Comparison of ENCODE assay signal across 8 cellular contexts in genomic region chr11:59611570-59612565, GRCh38. TPM values are rescaled to one million over a fixed set of nuclear protein-coding genes. Genes with fewer than 3 reads are reported as not detected.
A peak's percentile ranks its signal among the peaks of the same experiment; 100 is the strongest.
DNase-seq lines count a peak whose midpoint lies in the region; ATAC-seq, FAIRE-seq and TF ChIP-seq lines count a peak whose summit lies in the region.

No MANE protein-coding gene starts in this region.

- peak in 1 of 2 donors; percentile 44 for TF ChIP-seq POLR2A in Peyer's patch (IDR thresholded peaks at IDR 0.05)
- no peak for TF ChIP-seq POLR2A in lower leg skin (IDR thresholded peaks at IDR 0.05)

- TF ChIP-seq CTCF in natural killer cell (IDR thresholded peaks at IDR 0.05) (no peak), Peyer's patch (IDR thresholded peaks at IDR 0.05) (peak in 2 of 6 experiments; percentile 16 to 18), keratinocyte (optimal IDR thresholded peaks at IDR 0.05 in 1 of 3, IDR thresholded peaks at IDR 0.05 in 1 of 3, conservative IDR thresholded peaks at IDR 0.05 in 1 of 3; ENCODE audit: extremely low read depth in 1 of 3, insufficient read depth in 2 of 3, low read length in 3 of 3) (no peak), lower leg skin (IDR thresholded peaks at IDR 0.05) (no peak)

- intact Hi-C loops in natural killer cell (cut with micrococcal nuclease) (no loop called here), lower leg skin (cut with DNase I; ENCODE audit: low total_unique reads) (no loop called here)

- H3K4me2 ChIP-seq in keratinocyte (ENCODE audit: control insufficient read depth, extremely low read depth, insufficient read depth, low read depth, low read length), result peak overlapping the region; percentile 37

- peak overlapping the region; percentile 95 for H3K4me3 Mint-ChIP-seq in natural killer cell
- H3K4me3 Mint-ChIP-seq in natural killer cell treated with Interleukin-12 subunit alpha and Interleukin-12 subunit beta and Interleukin-15 and Interleukin-18, amount 100 ng/mL, for 72 hours, result no peak overlapping the region

- H3K4me1 ChIP-seq in Peyer's patch, result peaks cover 0 to 44% (median 7%) of the 10 kb centered on the region in 4 donors
- H3K4me1 ChIP-seq in keratinocyte (ENCODE audit: control insufficient read depth, extremely low read depth, insufficient read depth, low read length), result peaks cover 32% of the 10 kb centered on the region

- no peaks in the 10 kb centered on the region for H3K9me3 ChIP-seq in Peyer's patch
- H3K9me3 ChIP-seq in keratinocyte (ENCODE audit: control insufficient read depth, low read depth, low read length), result no peaks in the 10 kb centered on the region

- no peak overlapping the region for H3K9ac ChIP-seq in keratinocyte (ENCODE audit: control insufficient read depth, extremely low read depth, insufficient read depth, low read length)

- ATAC-seq in natural killer cell, result no peak
- no peak for ATAC-seq in natural killer cell treated with Interleukin-12 subunit alpha and Interleukin-12 subunit beta and Interleukin-15 and Interleukin-18, amount 100 ng/mL, for 72 hours

- H3K4me1 Mint-ChIP-seq in natural killer cell, result peaks cover 51 to 55% of the 10 kb centered on the region in 2 donors
- peaks cover 44 to 45% of the 10 kb centered on the region in 2 donors for H3K4me1 Mint-ChIP-seq in natural killer cell treated with Interleukin-12 subunit alpha and Interleukin-12 subunit beta and Interleukin-15 and Interleukin-18, amount 100 ng/mL, for 72 hours (ENCODE audit: low read depth in 2 of 2)

- peaks cover 12% of the 10 kb centered on the region for H3K36me3 Mint-ChIP-seq in natural killer cell
- H3K36me3 Mint-ChIP-seq in natural killer cell treated with Interleukin-12 subunit alpha and Interleukin-12 subunit beta and Interleukin-15 and Interleukin-18, amount 100 ng/mL, for 72 hours, result peaks cover 28% of the 10 kb centered on the region

- peaks cover 63% of the 10 kb centered on the region for H3K79me2 ChIP-seq in keratinocyte (ENCODE audit: control insufficient read depth, insufficient read depth, low read length)

- FAIRE-seq in keratinocyte (lab: Jason Lieb, UNC), result no peak
- FAIRE-seq in frontal cortex (lab: Jason Lieb, UNC), result no peak

- peaks cover 0 to 37% (median 0%) of the 10 kb centered on the region in 3 donors for H3K36me3 ChIP-seq in Peyer's patch
- H3K36me3 ChIP-seq in keratinocyte (ENCODE audit: control insufficient read depth in 2 of 2, extremely low read depth in 1 of 2, insufficient read depth in 2 of 2, low read length in 2 of 2), result peaks cover 18 to 24% of the 10 kb centered on the region in 2 experiments

- dilution Hi-C loops in keratinocyte (cut with MboI; ENCODE audit: extremely low pct_ligation_motif_present, low sequenced_read_pairs), result no loop called here

- peaks cover 2% of the 10 kb centered on the region for H3K9me1 ChIP-seq in keratinocyte (ENCODE audit: control insufficient read depth, extremely low read depth, insufficient read depth, low read length)

- no peak overlapping the region for H2AFZ ChIP-seq in keratinocyte (ENCODE audit: control insufficient read depth, low read length)

- H3K27ac Mint-ChIP-seq in natural killer cell, result peak overlapping the region; percentile 70 to 95
- H3K27ac Mint-ChIP-seq in natural killer cell treated with Interleukin-12 subunit alpha and Interleukin-12 subunit beta and Interleukin-15 and Interleukin-18, amount 100 ng/mL, for 72 hours, result peak overlapping the region in 1 of 2 donors; percentile 58

- H3K27me3 Mint-ChIP-seq in natural killer cell (ENCODE audit: low read depth in 2 of 2), result no peaks in the 10 kb centered on the region
- H3K27me3 Mint-ChIP-seq in natural killer cell treated with Interleukin-12 subunit alpha and Interleukin-12 subunit beta and Interleukin-15 and Interleukin-18, amount 100 ng/mL, for 72 hours, result no peaks in the 10 kb centered on the region

- H4K20me1 ChIP-seq in keratinocyte (ENCODE audit: control insufficient read depth, extremely low read depth, insufficient read depth, low read length), result peaks cover 2% of the 10 kb centered on the region

- peak overlapping the region in 2 of 4 donors; percentile 1 to 20 for H3K4me3 ChIP-seq in Peyer's patch
- no peak overlapping the region for H3K4me3 ChIP-seq in keratinocyte (ENCODE audit: control insufficient read depth in 2 of 3, extremely low read depth in 1 of 3, insufficient read depth in 2 of 3, low read depth in 1 of 3, low read length in 3 of 3)
- H3K4me3 ChIP-seq in lower leg skin (ENCODE audit: low read depth, poor library complexity, severe bottlenecking), result no peak overlapping the region

- DNase-seq in natural killer cell (no peak), Peyer's patch (peak in 1 of 3 donors; percentile 76), keratinocyte (ENCODE audit: low read depth, low spot score) (no peak), lower leg skin (ENCODE audit: low spot score in 2 of 2) (no peak), frontal cortex (ENCODE audit: low spot score in 2 of 2) (no peak), CD1c-positive myeloid dendritic cell (ENCODE audit: extremely low spot score) (no peak), GM19238 (ENCODE audit: insufficient read length, low spot score) (no peak)
- DNase-seq in natural killer cell treated with Interleukin-12 subunit alpha and Interleukin-12 subunit beta and Interleukin-15 and Interleukin-18, amount 100 ng/mL, for 72 hours (ENCODE audit: low spot score), result no peak

- H3K27me3 ChIP-seq in Peyer's patch (no peaks in the 10 kb centered on the region), keratinocyte (ENCODE audit: control insufficient read depth, extremely low read depth, insufficient read depth, low read length) (no peaks in the 10 kb centered on the region)

- H3K27ac ChIP-seq in Peyer's patch, result peak overlapping the region in 3 of 4 donors; percentile 32 to 82 (median 56)
- no peak overlapping the region for H3K27ac ChIP-seq in keratinocyte (ENCODE audit: control insufficient read depth, insufficient read depth, low read length)

- no peaks in the 10 kb centered on the region for H3K9me3 Mint-ChIP-seq in natural killer cell
- H3K9me3 Mint-ChIP-seq in natural killer cell treated with Interleukin-12 subunit alpha and Interleukin-12 subunit beta and Interleukin-15 and Interleukin-18, amount 100 ng/mL, for 72 hours, result no peaks in the 10 kb centered on the region

- 34 to 41% methylated on average over 6 of the region's 6 CpGs for WGBS in lower leg skin, 2 donors

RNA-seq across cellular contexts. Expression of gene OSBP, which starts 3.7 kb away (rescaled TPM):
- total RNA-seq in natural killer cell (10 to 100 TPM; 40.5 to 58.5 (median 51.3) TPM), Peyer's patch (100 to 1,000 TPM in 1 of 4 donors, 10 to 100 TPM in 3; 53.8 to 106 (median 58.7) TPM), lower leg skin (10 to 100 TPM; 42.4 to 52.9 (median 43.8) TPM), frontal cortex (33.8 TPM)
- 10 to 100 TPM; 40.5 to 45.2 TPM for total RNA-seq in natural killer cell treated with Interleukin-12 subunit alpha and Interleukin-12 subunit beta and Interleukin-15 and Interleukin-18, amount 100 ng/mL, for 72 hours
- 22.8 to 34.6 TPM (median 31.9 TPM) in 3 replicates for polyA plus RNA-seq in keratinocyte
- 57.7 TPM for polyA plus RNA-seq in keratinocyte (2011; ENCODE audit: low read depth)
- 24.7 and 38.4 TPM in 2 replicates for polyA plus RNA-seq in keratinocyte (2011; cell fraction: cytosol; rRNA removed)
- polyA plus RNA-seq in keratinocyte (2011; cell fraction: nucleus; rRNA removed), result 55.2 and 58.5 TPM in 2 replicates
- polyA plus RNA-seq in keratinocyte (2012; ENCODE audit: low replicate concordance), result 27.6 and 29.5 TPM in 2 replicates
- polyA minus RNA-seq in keratinocyte, result 23.9 to 42.5 TPM (median 33.0 TPM) in 3 replicates
- polyA minus RNA-seq in keratinocyte (2011; cell fraction: cytosol; rRNA and poly(A)+ RNA removed), result 19.0 TPM
- 30.9 and 52.7 TPM in 2 replicates for polyA minus RNA-seq in keratinocyte (2011; cell fraction: nucleus; rRNA and poly(A)+ RNA removed)

RNA-seq across cellular contexts. Expression of gene PATL1, which starts 57.0 kb away (rescaled TPM):
- total RNA-seq in natural killer cell, result 10 to 100 TPM; 56.8 to 69.4 (median 58.1) TPM
- total RNA-seq in natural killer cell treated with Interleukin-12 subunit alpha and Interleukin-12 subunit beta and Interleukin-15 and Interleukin-18, amount 100 ng/mL, for 72 hours, result 10 to 100 TPM; 50.5 to 62.9 TPM
- total RNA-seq in Peyer's patch, result 10 to 100 TPM; 19.0 to 25.6 (median 22.9) TPM
- 20.5 to 51.3 TPM (median 31.1 TPM) in 3 replicates for polyA plus RNA-seq in keratinocyte
- polyA plus RNA-seq in keratinocyte (2011; ENCODE audit: low read depth), result 12.5 TPM
- polyA plus RNA-seq in keratinocyte (2011; cell fraction: cytosol; rRNA removed), result 31.1 and 49.5 TPM in 2 replicates
- polyA plus RNA-seq in keratinocyte (2011; cell fraction: nucleus; rRNA removed), result 42.6 and 47.4 TPM in 2 replicates
- 18.7 and 28.3 TPM in 2 replicates for polyA plus RNA-seq in keratinocyte (2012; ENCODE audit: low replicate concordance)
- 14.7 to 28.9 TPM (median 28.6 TPM) in 3 replicates for polyA minus RNA-seq in keratinocyte
- polyA minus RNA-seq in keratinocyte (2011; cell fraction: cytosol; rRNA and poly(A)+ RNA removed), result 7.7 TPM
- 9.0 and 15.4 TPM in 2 replicates for polyA minus RNA-seq in keratinocyte (2011; cell fraction: nucleus; rRNA and poly(A)+ RNA removed)
- total RNA-seq in lower leg skin, result 10 to 100 TPM; 17.4 to 21.7 (median 18.5) TPM
- total RNA-seq in frontal cortex, result 4.5 TPM
